In genomic region chr7:87474046-87474445, GRCh38 we compare ENCODE assay signal across 9 cellular contexts. TPM values are rescaled to one million over a fixed set of nuclear protein-coding genes. Genes with fewer than 3 reads are reported as not detected.
A peak's percentile ranks its signal among the peaks of the same experiment; 100 is the strongest.
DNase-seq lines count a peak whose midpoint lies in the region; ATAC-seq and TF ChIP-seq lines count a peak whose summit lies in the region.
"Had no signal": no experiment of that assay in that cellular context is flagged by ENCODE, and none has a peak within 500 bp of the region (broad histone marks: within the 10 kb centered on the region; RNA-seq: fewer than 3 reads in every experiment).

No MANE protein-coding gene starts in this region.

- no peaks in the 10 kb centered on the region for H3K27me3 ChIP-seq in skeletal muscle tissue (ENCODE audit: control insufficient read depth in 3 of 3, insufficient read depth in 3 of 3, low read length in 3 of 3)
- H3K27me3 ChIP-seq: MG63 had no signal

- H3K27ac ChIP-seq in skeletal muscle tissue (ENCODE audit: low read depth, low read length), result peak overlapping the region; percentile 96

- CTCF ChIA-PET in HEK293T (lab: Yijun Ruan, JAX), result no interaction called here

- peak; percentile 7 for ATAC-seq in GM18907 (IDR thresholded peaks at IDR 0.05; ENCODE audit: unreplicated experiment)
- peak; percentile 2 for ATAC-seq in HG03175 (IDR thresholded peaks at IDR 0.05; ENCODE audit: unreplicated experiment)
- no peak for ATAC-seq in GM18502 (IDR thresholded peaks at IDR 0.05; ENCODE audit: poor library complexity, unreplicated experiment)

- peak; percentile 53 for DNase-seq in dedifferentiated amniotic fluid mesenchymal stem cell (ENCODE audit: extremely low spot score)
- no peak for DNase-seq in DMS79 treated with DMSO at 0.1 percent for 48 hours (lab: John Stamatoyannopoulos, UW)
- DNase-seq in HEK293T (ENCODE audit: extremely low spot score), result no peak
- no peak for DNase-seq in SKM-1 treated with dmso at 0.1 percent for 144 hours (lab: John Stamatoyannopoulos, UW; ENCODE audit: unreplicated experiment)
- DNase-seq: MG63 had no signal

- no peaks in the 10 kb centered on the region for H3K36me3 ChIP-seq in skeletal muscle tissue (ENCODE audit: control insufficient read depth in 3 of 3, insufficient read depth in 3 of 3, low read length in 3 of 3)
- H3K36me3 ChIP-seq: MG63 had no signal

- H3K9ac ChIP-seq in skeletal muscle tissue (ENCODE audit: low read depth in 1 of 3, low read length in 3 of 3), result peak overlapping the region; percentile 79 to 94 (median 88)

- POLR2A ChIA-PET in HEK293T (lab: Yijun Ruan, JAX), result no interaction called here

- H3K4me1 ChIP-seq in skeletal muscle tissue (ENCODE audit: control insufficient read depth in 3 of 3, insufficient read depth in 3 of 3, low read length in 3 of 3), result peaks cover 6 to 18% (median 14%) of the 10 kb centered on the region in 3 donors

- no peaks in the 10 kb centered on the region for H3K9me3 ChIP-seq in skeletal muscle tissue (ENCODE audit: control insufficient read depth in 3 of 3, low read length in 3 of 3)
- H3K9me3 ChIP-seq: MG63 had no signal

- H3K4me3 ChIP-seq in skeletal muscle tissue (ENCODE audit: low read length in 3 of 3), result peak overlapping the region; percentile 72 to 87 (median 82)

TF ChIP-seq in HEK293T, 16 proteins besides CTCF, POLR2A, EP300 and RAD21:
- TF ChIP-seq BHLHE40 (IDR thresholded peaks at IDR 0.05; ENCODE audit: borderline replicate concordance) (no peak), SP1 (IDR thresholded peaks at IDR 0.05) (no peak), ZNF384 (IDR thresholded peaks at IDR 0.05) (no peak), ELF4 (IDR thresholded peaks at IDR 0.05) (no peak), HDGF (IDR thresholded peaks at IDR 0.05; ENCODE audit: borderline replicate concordance) (no peak)

RNA-seq across cellular contexts. Expression of gene ABCB4, which starts 1.4 kb away (rescaled TPM):
- total RNA-seq in skeletal muscle tissue, result under 0.01 TPM
